In the genomic region with DNA sequence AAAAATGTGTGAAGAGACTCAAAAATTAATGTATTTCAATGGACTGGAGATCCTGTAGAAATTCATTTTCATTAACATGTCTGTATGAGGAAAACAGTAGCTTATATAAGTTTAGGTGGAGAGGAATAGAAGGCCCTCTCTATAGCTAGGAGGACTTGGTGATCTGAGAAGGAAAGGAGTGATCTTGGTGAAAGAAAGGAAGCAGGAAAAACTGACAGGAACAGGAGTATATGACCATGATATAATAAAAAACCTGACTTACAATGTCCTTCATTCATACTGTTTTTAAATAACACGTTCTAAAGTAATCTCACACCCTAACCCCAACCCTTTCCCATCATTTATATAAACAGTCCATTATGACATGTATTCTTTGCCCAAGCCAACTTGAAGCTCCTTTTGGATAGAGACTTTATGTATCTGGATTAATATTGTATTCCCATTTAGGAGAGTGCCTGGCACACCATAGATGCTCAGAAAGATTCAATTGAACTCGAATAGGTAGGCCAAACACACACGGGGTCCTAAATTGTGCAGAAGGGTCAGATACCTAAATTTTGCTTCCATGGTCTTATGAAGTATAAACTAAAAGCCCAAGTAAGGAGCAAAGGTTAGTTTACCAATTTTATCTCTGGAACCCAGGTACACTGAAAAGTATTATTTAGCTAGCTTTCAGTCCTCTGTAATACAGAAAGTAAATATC, we compare ENCODE assay signal across 1 cellular context.
TF ChIP-seq lines count a peak whose summit lies in the region.

No MANE protein-coding gene starts in this region.

TF ChIP-seq in K562, 482 proteins besides CTCF, POLR2A, EP300 and RAD21 (continued from another document and continues in another):
- no peak for TF ChIP-seq FOXK1 (CRISPR knock-in tag; IDR thresholded peaks at IDR 0.05; ENCODE audit: borderline replicate concordance)
- TF ChIP-seq, protein P1, sequence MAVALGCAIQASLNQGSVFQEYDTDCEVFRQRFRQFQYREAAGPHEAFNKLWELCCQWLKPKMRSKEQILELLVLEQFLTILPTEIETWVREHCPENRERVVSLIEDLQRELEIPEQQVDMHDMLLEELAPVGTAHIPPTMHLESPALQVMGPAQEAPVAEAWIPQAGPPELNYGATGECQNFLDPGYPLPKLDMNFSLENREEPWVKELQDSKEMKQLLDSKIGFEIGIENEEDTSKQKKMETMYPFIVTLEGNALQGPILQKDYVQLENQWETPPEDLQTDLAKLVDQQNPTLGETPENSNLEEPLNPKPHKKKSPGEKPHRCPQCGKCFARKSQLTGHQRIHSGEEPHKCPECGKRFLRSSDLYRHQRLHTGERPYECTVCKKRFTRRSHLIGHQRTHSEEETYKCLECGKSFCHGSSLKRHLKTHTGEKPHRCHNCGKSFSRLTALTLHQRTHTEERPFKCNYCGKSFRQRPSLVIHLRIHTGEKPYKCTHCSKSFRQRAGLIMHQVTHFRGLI (CRISPR knock-in tag; IDR thresholded peaks at IDR 0.05) = no peak
- 0 out of 2 replicates have a peak, but pooled peaks have one; percentile 49 for TF ChIP-seq ZNF436 (CRISPR knock-in tag; IDR thresholded peaks at IDR 0.05)
- no peak for TF ChIP-seq PCBP1 (IDR thresholded peaks at IDR 0.05; ENCODE audit: low read depth, low read length, poor library complexity, severe bottlenecking)
- TF ChIP-seq ZNF274 (IDR thresholded peaks at IDR 0.05; ENCODE audit: borderline replicate concordance, low read depth, low read length) = peak; percentile 56; the same call in 1 of the 2 replicates
- TF ChIP-seq ZNF785 (CRISPR knock-in tag; IDR thresholded peaks at IDR 0.05) = no peak
- TF ChIP-seq CHD4 (IDR thresholded peaks at IDR 0.05; ENCODE audit: insufficient read depth, insufficient replicate concordance, low read depth, low read length, poor library complexity, severe bottlenecking) = no peak
- TF ChIP-seq, protein P2, sequence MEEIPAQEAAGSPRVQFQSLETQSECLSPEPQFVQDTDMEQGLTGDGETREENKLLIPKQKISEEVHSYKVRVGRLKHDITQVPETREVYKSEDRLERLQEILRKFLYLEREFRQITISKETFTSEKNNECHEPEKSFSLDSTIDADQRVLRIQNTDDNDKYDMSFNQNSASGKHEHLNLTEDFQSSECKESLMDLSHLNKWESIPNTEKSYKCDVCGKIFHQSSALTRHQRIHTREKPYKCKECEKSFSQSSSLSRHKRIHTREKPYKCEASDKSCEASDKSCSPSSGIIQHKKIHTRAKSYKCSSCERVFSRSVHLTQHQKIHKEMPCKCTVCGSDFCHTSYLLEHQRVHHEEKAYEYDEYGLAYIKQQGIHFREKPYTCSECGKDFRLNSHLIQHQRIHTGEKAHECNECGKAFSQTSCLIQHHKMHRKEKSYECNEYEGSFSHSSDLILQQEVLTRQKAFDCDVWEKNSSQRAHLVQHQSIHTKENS (CRISPR knock-in tag; IDR thresholded peaks at IDR 0.05) = no peak
- TF ChIP-seq, protein P3, sequence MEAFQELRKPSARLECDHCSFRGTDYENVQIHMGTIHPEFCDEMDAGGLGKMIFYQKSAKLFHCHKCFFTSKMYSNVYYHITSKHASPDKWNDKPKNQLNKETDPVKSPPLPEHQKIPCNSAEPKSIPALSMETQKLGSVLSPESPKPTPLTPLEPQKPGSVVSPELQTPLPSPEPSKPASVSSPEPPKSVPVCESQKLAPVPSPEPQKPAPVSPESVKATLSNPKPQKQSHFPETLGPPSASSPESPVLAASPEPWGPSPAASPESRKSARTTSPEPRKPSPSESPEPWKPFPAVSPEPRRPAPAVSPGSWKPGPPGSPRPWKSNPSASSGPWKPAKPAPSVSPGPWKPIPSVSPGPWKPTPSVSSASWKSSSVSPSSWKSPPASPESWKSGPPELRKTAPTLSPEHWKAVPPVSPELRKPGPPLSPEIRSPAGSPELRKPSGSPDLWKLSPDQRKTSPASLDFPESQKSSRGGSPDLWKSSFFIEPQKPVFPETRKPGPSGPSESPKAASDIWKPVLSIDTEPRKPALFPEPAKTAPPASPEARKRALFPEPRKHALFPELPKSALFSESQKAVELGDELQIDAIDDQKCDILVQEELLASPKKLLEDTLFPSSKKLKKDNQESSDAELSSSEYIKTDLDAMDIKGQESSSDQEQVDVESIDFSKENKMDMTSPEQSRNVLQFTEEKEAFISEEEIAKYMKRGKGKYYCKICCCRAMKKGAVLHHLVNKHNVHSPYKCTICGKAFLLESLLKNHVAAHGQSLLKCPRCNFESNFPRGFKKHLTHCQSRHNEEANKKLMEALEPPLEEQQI (IDR thresholded peaks at IDR 0.05) = no peak
- TF ChIP-seq, protein P4, sequence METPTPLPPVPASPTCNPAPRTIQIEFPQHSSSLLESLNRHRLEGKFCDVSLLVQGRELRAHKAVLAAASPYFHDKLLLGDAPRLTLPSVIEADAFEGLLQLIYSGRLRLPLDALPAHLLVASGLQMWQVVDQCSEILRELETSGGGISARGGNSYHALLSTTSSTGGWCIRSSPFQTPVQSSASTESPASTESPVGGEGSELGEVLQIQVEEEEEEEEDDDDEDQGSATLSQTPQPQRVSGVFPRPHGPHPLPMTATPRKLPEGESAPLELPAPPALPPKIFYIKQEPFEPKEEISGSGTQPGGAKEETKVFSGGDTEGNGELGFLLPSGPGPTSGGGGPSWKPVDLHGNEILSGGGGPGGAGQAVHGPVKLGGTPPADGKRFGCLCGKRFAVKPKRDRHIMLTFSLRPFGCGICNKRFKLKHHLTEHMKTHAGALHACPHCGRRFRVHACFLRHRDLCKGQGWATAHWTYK (CRISPR knock-in tag; IDR thresholded peaks at IDR 0.05) = no peak
- no peak for TF ChIP-seq SOX6 (IDR thresholded peaks at IDR 0.05)
- TF ChIP-seq IRF2 (CRISPR knock-in tag; IDR thresholded peaks at IDR 0.05) = no peak
- no peak for TF ChIP-seq DMBX1 (CRISPR knock-in tag; IDR thresholded peaks at IDR 0.05; ENCODE audit: borderline replicate concordance)
- TF ChIP-seq GABPA (tag; conservative IDR thresholded peaks at IDR 0.05; ENCODE audit: low read depth) = no peak; the same call in 1 of the 2 replicates
- no peak for TF ChIP-seq SRF (CRISPR knock-in tag; IDR thresholded peaks at IDR 0.05)
- TF ChIP-seq ASH1L (IDR thresholded peaks at IDR 0.05; ENCODE audit: borderline replicate concordance, low read depth, partially characterized antibody) = no peak
- TF ChIP-seq SNRNP70 (optimal IDR thresholded peaks at IDR 0.05; ENCODE audit: low read depth, low read length) = no peak
- TF ChIP-seq MYNN (IDR thresholded peaks at IDR 0.05) = no peak
- no peak for TF ChIP-seq MYNN (CRISPR knock-in tag; IDR thresholded peaks at IDR 0.05)
- TF ChIP-seq FOSL1 (tag; conservative IDR thresholded peaks at IDR 0.05) = no peak
- TF ChIP-seq SETDB1 (IDR thresholded peaks at IDR 0.05; ENCODE audit: low read length) = no peak
- no peak for TF ChIP-seq ZNF12 (CRISPR knock-in tag; IDR thresholded peaks at IDR 0.05)
- TF ChIP-seq ZNF239 (CRISPR knock-in tag; IDR thresholded peaks at IDR 0.05) = no peak
- no peak for TF ChIP-seq SRSF7 (optimal IDR thresholded peaks at IDR 0.05; ENCODE audit: low read depth, low read length)
- no peak for TF ChIP-seq HDAC8 (tag; IDR thresholded peaks at IDR 0.05)
- no peak; a peak in 1 of 4 replicates for TF ChIP-seq TBL1XR1 (IDR thresholded peaks at IDR 0.05; ENCODE audit: low read length in 2 of 2)
- TF ChIP-seq CEBPB (tag; IDR thresholded peaks at IDR 0.05) = no peak
- TF ChIP-seq SMAD4 (CRISPR knock-in tag; conservative IDR thresholded peaks at IDR 0.05) = no peak
- TF ChIP-seq ARHGAP35 (IDR thresholded peaks at IDR 0.05; ENCODE audit: partially characterized antibody) = no peak
- TF ChIP-seq, protein P5, sequence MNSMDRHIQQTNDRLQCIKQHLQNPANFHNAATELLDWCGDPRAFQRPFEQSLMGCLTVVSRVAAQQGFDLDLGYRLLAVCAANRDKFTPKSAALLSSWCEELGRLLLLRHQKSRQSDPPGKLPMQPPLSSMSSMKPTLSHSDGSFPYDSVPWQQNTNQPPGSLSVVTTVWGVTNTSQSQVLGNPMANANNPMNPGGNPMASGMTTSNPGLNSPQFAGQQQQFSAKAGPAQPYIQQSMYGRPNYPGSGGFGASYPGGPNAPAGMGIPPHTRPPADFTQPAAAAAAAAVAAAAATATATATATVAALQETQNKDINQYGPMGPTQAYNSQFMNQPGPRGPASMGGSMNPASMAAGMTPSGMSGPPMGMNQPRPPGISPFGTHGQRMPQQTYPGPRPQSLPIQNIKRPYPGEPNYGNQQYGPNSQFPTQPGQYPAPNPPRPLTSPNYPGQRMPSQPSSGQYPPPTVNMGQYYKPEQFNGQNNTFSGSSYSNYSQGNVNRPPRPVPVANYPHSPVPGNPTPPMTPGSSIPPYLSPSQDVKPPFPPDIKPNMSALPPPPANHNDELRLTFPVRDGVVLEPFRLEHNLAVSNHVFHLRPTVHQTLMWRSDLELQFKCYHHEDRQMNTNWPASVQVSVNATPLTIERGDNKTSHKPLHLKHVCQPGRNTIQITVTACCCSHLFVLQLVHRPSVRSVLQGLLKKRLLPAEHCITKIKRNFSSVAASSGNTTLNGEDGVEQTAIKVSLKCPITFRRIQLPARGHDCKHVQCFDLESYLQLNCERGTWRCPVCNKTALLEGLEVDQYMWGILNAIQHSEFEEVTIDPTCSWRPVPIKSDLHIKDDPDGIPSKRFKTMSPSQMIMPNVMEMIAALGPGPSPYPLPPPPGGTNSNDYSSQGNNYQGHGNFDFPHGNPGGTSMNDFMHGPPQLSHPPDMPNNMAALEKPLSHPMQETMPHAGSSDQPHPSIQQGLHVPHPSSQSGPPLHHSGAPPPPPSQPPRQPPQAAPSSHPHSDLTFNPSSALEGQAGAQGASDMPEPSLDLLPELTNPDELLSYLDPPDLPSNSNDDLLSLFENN (IDR thresholded peaks at IDR 0.05; ENCODE audit: low read depth in 2 of 2, low read length in 2 of 2) = no peak
- TF ChIP-seq STAG1 (CRISPR knock-in tag; IDR thresholded peaks at IDR 0.05; ENCODE audit: borderline replicate concordance) = no peak
- no peak for TF ChIP-seq ELF1 (tag; IDR thresholded peaks at IDR 0.05)
- no peak for TF ChIP-seq ZNF134 (CRISPR knock-in tag; conservative IDR thresholded peaks at IDR 0.05)
- TF ChIP-seq NFRKB (IDR thresholded peaks at IDR 0.05; ENCODE audit: low read depth) = no peak; the same call in 1 of the 2 replicates
- TF ChIP-seq ZNF174 (CRISPR knock-in tag; IDR thresholded peaks at IDR 0.05) = no peak
- no peak for TF ChIP-seq BACH1 (tag; IDR thresholded peaks at IDR 0.05)
- no peak for TF ChIP-seq ZFPM2 (CRISPR knock-in tag; IDR thresholded peaks at IDR 0.05)
- TF ChIP-seq MECOM (CRISPR knock-in tag; IDR thresholded peaks at IDR 0.05) = no peak
- TF ChIP-seq PML (IDR thresholded peaks at IDR 0.05; ENCODE audit: low read length) = 0 out of 2 replicates have a peak, but pooled peaks have one; percentile 29
- TF ChIP-seq SMAD2 (IDR thresholded peaks at IDR 0.05; ENCODE audit: low read depth, low read length) = no peak
- no peak for TF ChIP-seq MTA2 (IDR thresholded peaks at IDR 0.05; ENCODE audit: low read depth)
- TF ChIP-seq NR3C1 (CRISPR knock-in tag; IDR thresholded peaks at IDR 0.05) = no peak
- no peak for TF ChIP-seq ZNF551 (CRISPR knock-in tag; IDR thresholded peaks at IDR 0.05)
- no peak for TF ChIP-seq GATAD2B (IDR thresholded peaks at IDR 0.05; ENCODE audit: borderline replicate concordance)
- TF ChIP-seq MCM3 (IDR thresholded peaks at IDR 0.05) = no peak
- TF ChIP-seq, protein P6, sequence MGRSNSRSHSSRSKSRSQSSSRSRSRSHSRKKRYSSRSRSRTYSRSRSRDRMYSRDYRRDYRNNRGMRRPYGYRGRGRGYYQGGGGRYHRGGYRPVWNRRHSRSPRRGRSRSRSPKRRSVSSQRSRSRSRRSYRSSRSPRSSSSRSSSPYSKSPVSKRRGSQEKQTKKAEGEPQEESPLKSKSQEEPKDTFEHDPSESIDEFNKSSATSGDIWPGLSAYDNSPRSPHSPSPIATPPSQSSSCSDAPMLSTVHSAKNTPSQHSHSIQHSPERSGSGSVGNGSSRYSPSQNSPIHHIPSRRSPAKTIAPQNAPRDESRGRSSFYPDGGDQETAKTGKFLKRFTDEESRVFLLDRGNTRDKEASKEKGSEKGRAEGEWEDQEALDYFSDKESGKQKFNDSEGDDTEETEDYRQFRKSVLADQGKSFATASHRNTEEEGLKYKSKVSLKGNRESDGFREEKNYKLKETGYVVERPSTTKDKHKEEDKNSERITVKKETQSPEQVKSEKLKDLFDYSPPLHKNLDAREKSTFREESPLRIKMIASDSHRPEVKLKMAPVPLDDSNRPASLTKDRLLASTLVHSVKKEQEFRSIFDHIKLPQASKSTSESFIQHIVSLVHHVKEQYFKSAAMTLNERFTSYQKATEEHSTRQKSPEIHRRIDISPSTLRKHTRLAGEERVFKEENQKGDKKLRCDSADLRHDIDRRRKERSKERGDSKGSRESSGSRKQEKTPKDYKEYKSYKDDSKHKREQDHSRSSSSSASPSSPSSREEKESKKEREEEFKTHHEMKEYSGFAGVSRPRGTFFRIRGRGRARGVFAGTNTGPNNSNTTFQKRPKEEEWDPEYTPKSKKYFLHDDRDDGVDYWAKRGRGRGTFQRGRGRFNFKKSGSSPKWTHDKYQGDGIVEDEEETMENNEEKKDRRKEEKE (IDR thresholded peaks at IDR 0.05; ENCODE audit: borderline replicate concordance in 1 of 2, control insufficient read depth in 1 of 2, low read depth in 2 of 2, low read length in 1 of 2) = peak in 1 of 2 experiments; percentile 9; a peak in 1 of 4 replicates
- TF ChIP-seq HMGN3 (IDR thresholded peaks at IDR 0.05; ENCODE audit: borderline replicate concordance, extremely low read depth, insufficient read length, low read depth, low read length) = no peak
